ENCODE assay signal across 8 cellular contexts in the genomic region with DNA sequence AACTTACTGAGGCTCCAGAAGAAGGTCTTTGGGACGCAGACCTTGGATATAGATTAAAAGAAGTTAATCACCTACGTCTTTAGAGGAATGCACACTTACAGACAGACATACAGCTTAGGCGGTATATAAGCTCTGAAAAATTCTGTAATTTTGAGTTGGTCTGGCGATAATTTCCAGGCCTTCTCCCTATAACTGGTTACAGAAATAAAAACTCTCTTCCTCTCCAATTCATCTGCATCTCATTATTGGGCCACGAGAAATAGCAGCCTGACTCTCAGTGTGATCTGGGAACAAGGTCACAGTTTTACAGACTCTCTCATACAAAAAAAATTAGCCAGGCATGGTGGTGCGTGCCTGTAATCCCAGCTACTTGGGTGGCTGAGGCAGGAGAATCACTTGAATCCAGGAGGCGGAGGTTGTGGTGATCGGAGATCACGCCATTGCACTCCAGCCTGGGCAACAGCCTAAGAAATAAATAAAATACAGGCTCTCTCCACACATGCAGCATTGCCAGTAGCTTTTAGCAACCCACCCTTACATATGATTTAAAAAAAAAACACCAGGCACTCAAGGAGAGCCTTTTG. TPM values are rescaled to one million over a fixed set of nuclear protein-coding genes. Genes with fewer than 3 reads are reported as not detected.
A peak's percentile ranks its signal among the peaks of the same experiment; 100 is the strongest.
DNase-seq lines count a peak whose midpoint lies in the region; ATAC-seq, FAIRE-seq and TF ChIP-seq lines count a peak whose summit lies in the region.

No MANE protein-coding gene starts in this region.

- no peak for TF ChIP-seq POLR2A in A549 (IDR thresholded peaks at IDR 0.05; ENCODE audit: low read length)

- H3K27ac ChIP-seq in A549 = no peak overlapping the region

- peak overlapping the region; percentile 48 for H3K4me2 ChIP-seq in A549

- H3K36me3 Mint-ChIP-seq in activated CD8-positive, alpha-beta T cell treated with anti-CD3 and anti-CD28 coated beads, Interleukin-2, amount 10 ng/mL, durations not matched to agents 7 days and 5 days (ENCODE audit: low read depth) = peaks cover 77% of the 10 kb centered on the region

- TF ChIP-seq RAD21 in A549 (conservative IDR thresholded peaks at IDR 0.05 in 1 of 2, IDR thresholded peaks at IDR 0.05 in 1 of 2) = no peak

- FAIRE-seq in A549 (lab: Jason Lieb, UNC) = no peak

- POLR2A ChIA-PET in A549 (lab: Yijun Ruan, JAX) = no interaction called here
- POLR2A ChIA-PET in activated CD8-positive, alpha-beta T cell treated with anti-CD3 and anti-CD28 coated beads, Interleukin-2, amount 10 ng/mL, durations not matched to agents 7 days and 5 days (lab: Charles Lee) = interaction anchor here (0.6 to 5.5 kb wide), 3 partner anchors 19 to 51 kb away, joined by 3 to 40 read pairs (median 5); a partner anchor contains a TSS

- CTCF ChIA-PET in A549 (lab: Yijun Ruan, JAX) = interaction anchor here (0.7 to 0.8 kb wide), 2 partner anchors 15 to 709 kb away, joined by 4 to 5 read pairs; no protein-coding TSS in a partner anchor
- CTCF ChIA-PET in activated CD8-positive, alpha-beta T cell treated with anti-CD3 and anti-CD28 coated beads, Interleukin-2, amount 10 ng/mL, durations not matched to agents 7 days and 5 days (lab: Charles Lee) = interaction anchor here (0.6 to 2.8 kb wide), 6 partner anchors 8 to 561 kb away, joined by 3 to 9 read pairs (median 4); a partner anchor contains a TSS

- no peaks in the 10 kb centered on the region for H3K9me3 ChIP-seq in A549
- no peaks in the 10 kb centered on the region for H3K9me3 ChIP-seq in iPS-18c (ENCODE audit: control insufficient read depth, insufficient read depth, low read length)

- 88% methylated on average over 9 of the region's 9 CpGs for WGBS in A549 (ENCODE audit: missing lambda C conversion rate)

- DNase-seq in A549 (ENCODE audit: low read depth in 1 of 2, low spot score in 1 of 2) (no peak), GM04503 (ENCODE audit: low read depth) (peak; percentile 65)
- DNase-seq in activated CD8-positive, alpha-beta T cell treated with anti-CD3 and anti-CD28 coated beads, Interleukin-2, amount 10 ng/mL, durations not matched to agents 7 days and 5 days = no peak

- no peaks in the 10 kb centered on the region for H3K9me3 Mint-ChIP-seq in activated CD8-positive, alpha-beta T cell treated with anti-CD3 and anti-CD28 coated beads, Interleukin-2, amount 10 ng/mL, durations not matched to agents 7 days and 5 days (ENCODE audit: insufficient read depth)

- no peak for TF ChIP-seq EP300 in A549 (IDR thresholded peaks at IDR 0.05)

- no peaks in the 10 kb centered on the region for H3K27me3 Mint-ChIP-seq in activated CD8-positive, alpha-beta T cell treated with anti-CD3 and anti-CD28 coated beads, Interleukin-2, amount 10 ng/mL, durations not matched to agents 7 days and 5 days (ENCODE audit: low read depth)

- peak overlapping the region; percentile 76 for H3K4me3 Mint-ChIP-seq in activated CD8-positive, alpha-beta T cell treated with anti-CD3 and anti-CD28 coated beads, Interleukin-2, amount 10 ng/mL, durations not matched to agents 7 days and 5 days

- peaks cover 71% of the 10 kb centered on the region for H3K4me1 Mint-ChIP-seq in activated CD8-positive, alpha-beta T cell treated with anti-CD3 and anti-CD28 coated beads, Interleukin-2, amount 10 ng/mL, durations not matched to agents 7 days and 5 days (ENCODE audit: low read depth)

- H3K4me3 ChIP-seq in A549 (no peak overlapping the region), iPS-18c (ENCODE audit: insufficient read depth, low read depth, low read length) (peak overlapping the region; percentile 36)

- no peak for TF ChIP-seq CTCF in A549 (IDR thresholded peaks at IDR 0.05)

- peak overlapping the region; percentile 62 for H3K27ac Mint-ChIP-seq in activated CD8-positive, alpha-beta T cell treated with anti-CD3 and anti-CD28 coated beads, Interleukin-2, amount 10 ng/mL, durations not matched to agents 7 days and 5 days

- ATAC-seq in A549 (no peak), HG02970 (IDR thresholded peaks at IDR 0.05; ENCODE audit: low FRiP score, unreplicated experiment) (no peak), HG03571 (IDR thresholded peaks at IDR 0.05; ENCODE audit: unreplicated experiment) (no peak), HG03520 (IDR thresholded peaks at IDR 0.05; ENCODE audit: unreplicated experiment) (no peak), HG02973 (IDR thresholded peaks at IDR 0.05; ENCODE audit: unreplicated experiment) (no peak)
- ATAC-seq in activated CD8-positive, alpha-beta T cell treated with anti-CD3 and anti-CD28 coated beads, Interleukin-2, amount 10 ng/mL, durations not matched to agents 7 days and 5 days = no peak

- H3K4me1 ChIP-seq in A549 = peaks cover 43% of the 10 kb centered on the region; the same call in 2 of the 3 replicates

TF ChIP-seq in A549, 52 proteins besides CTCF, POLR2A, EP300 and RAD21 (continues in another document):
- TF ChIP-seq RCOR1 (IDR thresholded peaks at IDR 0.05; ENCODE audit: low read depth, low read length) (no peak), EHMT2 (IDR thresholded peaks at IDR 0.05; ENCODE audit: low read depth) (no peak), HEYL (CRISPR knock-in tag; IDR thresholded peaks at IDR 0.05) (no peak), ZFP36 (IDR thresholded peaks at IDR 0.05; ENCODE audit: borderline replicate concordance, partially characterized antibody) (no peak), MAZ (IDR thresholded peaks at IDR 0.05; ENCODE audit: borderline replicate concordance, low read depth, low read length) (no peak), BHLHE40 (IDR thresholded peaks at IDR 0.05; ENCODE audit: low read depth, low read length) (no peak), POLR2AphosphoS2 (conservative IDR thresholded peaks at IDR 0.05; ENCODE audit: low read length) (no peak), ZSCAN20 (CRISPR knock-in tag; IDR thresholded peaks at IDR 0.05) (no peak), SMC3 (IDR thresholded peaks at IDR 0.05) (no peak), JUNB (IDR thresholded peaks at IDR 0.05) (no peak), CBX2 (IDR thresholded peaks at IDR 0.05; ENCODE audit: borderline replicate concordance, low read depth) (no peak), GATA3 (IDR thresholded peaks at IDR 0.05; ENCODE audit: borderline replicate concordance) (no peak)
- TF ChIP-seq, protein P1, sequence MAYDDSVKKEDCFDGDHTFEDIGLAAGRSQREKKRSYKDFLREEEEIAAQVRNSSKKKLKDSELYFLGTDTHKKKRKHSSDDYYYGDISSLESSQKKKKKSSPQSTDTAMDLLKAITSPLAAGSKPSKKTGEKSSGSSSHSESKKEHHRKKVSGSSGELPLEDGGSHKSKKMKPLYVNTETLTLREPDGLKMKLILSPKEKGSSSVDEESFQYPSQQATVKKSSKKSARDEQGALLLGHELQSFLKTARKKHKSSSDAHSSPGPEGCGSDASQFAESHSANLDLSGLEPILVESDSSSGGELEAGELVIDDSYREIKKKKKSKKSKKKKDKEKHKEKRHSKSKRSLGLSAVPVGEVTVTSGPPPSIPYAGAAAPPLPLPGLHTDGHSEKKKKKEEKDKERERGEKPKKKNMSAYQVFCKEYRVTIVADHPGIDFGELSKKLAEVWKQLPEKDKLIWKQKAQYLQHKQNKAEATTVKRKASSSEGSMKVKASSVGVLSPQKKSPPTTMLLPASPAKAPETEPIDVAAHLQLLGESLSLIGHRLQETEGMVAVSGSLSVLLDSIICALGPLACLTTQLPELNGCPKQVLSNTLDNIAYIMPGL (CRISPR knock-in tag; IDR thresholded peaks at IDR 0.05; ENCODE audit: borderline replicate concordance) = no peak
- TF ChIP-seq, protein P2, sequence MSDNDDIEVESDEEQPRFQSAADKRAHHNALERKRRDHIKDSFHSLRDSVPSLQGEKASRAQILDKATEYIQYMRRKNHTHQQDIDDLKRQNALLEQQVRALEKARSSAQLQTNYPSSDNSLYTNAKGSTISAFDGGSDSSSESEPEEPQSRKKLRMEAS (IDR thresholded peaks at IDR 0.05) = no peak
- TF ChIP-seq, protein P3, sequence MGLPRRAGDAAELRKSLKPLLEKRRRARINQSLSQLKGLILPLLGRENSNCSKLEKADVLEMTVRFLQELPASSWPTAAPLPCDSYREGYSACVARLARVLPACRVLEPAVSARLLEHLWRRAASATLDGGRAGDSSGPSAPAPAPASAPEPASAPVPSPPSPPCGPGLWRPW (IDR thresholded peaks at IDR 0.05) = no peak

RNA-seq across cellular contexts. Expression of a gene that starts 4.7 kb away (rescaled TPM):
- 5.2 and 5.4 TPM in 2 replicates for polyA plus RNA-seq in A549 (2011; rRNA removed)
- polyA plus RNA-seq in A549 (2012; cell fraction: cytosol; rRNA removed) = 1.7 and 2.1 TPM in 2 replicates
- polyA plus RNA-seq in A549 (2012; cell fraction: nucleus; rRNA removed) = 1.7 and 2.0 TPM in 2 replicates
- 4.3 to 4.5 TPM (median 4.5 TPM) in 3 replicates for polyA plus RNA-seq in A549 (2017; fragmentation: RNase III; extraction: RNeasy Plus Mini Kit Qiagen cat#74134 plus additional on column Dnase treatment)
- polyA minus RNA-seq in A549 (2011; rRNA and poly(A)+ RNA removed) = 6.7 and 7.4 TPM in 2 replicates
- 10 to 100 TPM; 16.0 to 16.3 TPM for total RNA-seq in activated CD8-positive, alpha-beta T cell treated with anti-CD3 and anti-CD28 coated beads, Interleukin-2, amount 10 ng/mL, durations not matched to agents 7 days and 5 days

RNA-seq across cellular contexts. Expression of a gene that starts 22.7 kb away (rescaled TPM):
- 14.1 and 14.9 TPM in 2 replicates for polyA plus RNA-seq in A549 (2011; rRNA removed)
- 8.9 and 10.7 TPM in 2 replicates for polyA plus RNA-seq in A549 (2012; cell fraction: cytosol; rRNA removed)
- polyA plus RNA-seq in A549 (2012; cell fraction: nucleus; rRNA removed) = 105 and 108 TPM in 2 replicates
- polyA plus RNA-seq in A549 (2017; fragmentation: RNase III; extraction: RNeasy Plus Mini Kit Qiagen cat#74134 plus additional on column Dnase treatment) = 13.4 to 20.3 TPM (median 16.9 TPM) in 3 replicates
- 11.1 and 12.9 TPM in 2 replicates for polyA minus RNA-seq in A549 (2011; rRNA and poly(A)+ RNA removed)
- 10 to 100 TPM; 50.5 to 53.2 TPM for total RNA-seq in activated CD8-positive, alpha-beta T cell treated with anti-CD3 and anti-CD28 coated beads, Interleukin-2, amount 10 ng/mL, durations not matched to agents 7 days and 5 days

RNA-seq across cellular contexts. Expression of a gene that starts 37.8 kb away (rescaled TPM):
- polyA plus RNA-seq in A549 (2011; rRNA removed) = 9.6 and 13.1 TPM in 2 replicates
- 12.4 and 14.5 TPM in 2 replicates for polyA plus RNA-seq in A549 (2012; cell fraction: cytosol; rRNA removed)
- polyA plus RNA-seq in A549 (2012; cell fraction: nucleus; rRNA removed) = 20.1 and 21.3 TPM in 2 replicates
- 10.0 to 10.7 TPM (median 10.6 TPM) in 3 replicates for polyA plus RNA-seq in A549 (2017; fragmentation: RNase III; extraction: RNeasy Plus Mini Kit Qiagen cat#74134 plus additional on column Dnase treatment)
- polyA minus RNA-seq in A549 (2011; rRNA and poly(A)+ RNA removed) = 28.5 and 42.4 TPM in 2 replicates
- 10 to 100 TPM; 15.5 to 15.6 TPM for total RNA-seq in activated CD8-positive, alpha-beta T cell treated with anti-CD3 and anti-CD28 coated beads, Interleukin-2, amount 10 ng/mL, durations not matched to agents 7 days and 5 days

RNA-seq across cellular contexts. Expression of a gene that starts 37.9 kb away (rescaled TPM):
- 4.4 and 5.0 TPM in 2 replicates for polyA plus RNA-seq in A549 (2011; rRNA removed)
- 0.63 and 0.94 TPM in 2 replicates for polyA plus RNA-seq in A549 (2012; cell fraction: cytosol; rRNA removed)
- polyA plus RNA-seq in A549 (2012; cell fraction: nucleus; rRNA removed) = 0.22 and 0.24 TPM in 2 replicates
- polyA plus RNA-seq in A549 (2017; fragmentation: RNase III; extraction: RNeasy Plus Mini Kit Qiagen cat#74134 plus additional on column Dnase treatment) = 1.6 to 2.7 TPM (median 2.0 TPM) in 3 replicates
- 0.37 and 1.6 TPM in 2 replicates for polyA minus RNA-seq in A549 (2011; rRNA and poly(A)+ RNA removed)
- under 1 TPM in 1 of 2 experiments, not detected in 1; 0.16 TPM for total RNA-seq in activated CD8-positive, alpha-beta T cell treated with anti-CD3 and anti-CD28 coated beads, Interleukin-2, amount 10 ng/mL, durations not matched to agents 7 days and 5 days
